20 cellular contexts compared by ENCODE assay signal in the genomic region with DNA sequence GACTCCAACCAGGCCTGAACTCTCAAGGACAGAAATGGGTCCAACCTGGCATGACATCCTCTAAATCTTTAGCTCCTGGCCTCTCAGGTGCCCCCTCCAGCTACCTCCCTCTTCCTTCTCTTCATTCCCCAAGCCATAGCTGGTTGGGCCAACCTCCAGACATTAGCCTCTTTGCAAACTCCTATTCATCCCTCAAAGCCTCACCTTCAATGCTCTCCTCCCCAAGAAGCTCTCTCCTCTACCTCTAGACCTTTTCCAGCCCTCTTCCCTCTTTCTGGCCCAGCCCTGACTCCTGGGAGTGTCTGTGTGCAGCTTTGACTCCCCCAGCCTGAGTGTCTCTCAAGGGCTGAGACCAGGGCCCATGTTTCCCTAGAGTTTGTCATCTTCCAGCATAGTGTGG. TPM values are rescaled to one million over a fixed set of nuclear protein-coding genes. Genes with fewer than 3 reads are reported as not detected.
DNase-seq lines count a peak whose midpoint lies in the region; ATAC-seq and TF ChIP-seq lines count a peak whose summit lies in the region.
"Had no signal": no experiment of that assay in that cellular context is flagged by ENCODE, and none has a peak within 500 bp of the region (broad histone marks: within the 10 kb centered on the region; RNA-seq: fewer than 3 reads in every experiment).

No MANE protein-coding gene starts in this region.

- no peaks in the 10 kb centered on the region for H3K9me3 Mint-ChIP-seq in endothelial cell (ENCODE audit: unreplicated experiment)
- H3K9me3 Mint-ChIP-seq in stimulated activated effector memory CD8-positive, alpha-beta T cell treated with anti-CD3 and anti-CD28 coated beads, Interleukin-12 subunit alpha, Interleukin-12 subunit beta, amount 100 ng/mL, for 72 hours: no peaks in the 10 kb centered on the region
- H3K9me3 Mint-ChIP-seq in activated CD8-positive, alpha-beta T cell treated with anti-CD3 and anti-CD28 coated beads for 36 hours: no peaks in the 10 kb centered on the region
- H3K9me3 Mint-ChIP-seq: CD4-positive, alpha-beta T cell had no signal

- no peak for DNase-seq in MM.1S
- no peak for DNase-seq in endothelial cell (ENCODE audit: low spot score)
- DNase-seq in stimulated activated effector memory CD8-positive, alpha-beta T cell treated with anti-CD3 and anti-CD28 coated beads, Interleukin-12 subunit alpha, Interleukin-12 subunit beta, amount 100 ng/mL, for 72 hours (ENCODE audit: low spot score in 2 of 2): no peak
- DNase-seq in LoVo (ENCODE audit: low spot score): no peak
- DNase-seq in activated CD8-positive, alpha-beta T cell treated with anti-CD3 and anti-CD28 coated beads for 36 hours: no peak
- DNase-seq in ureter (ENCODE audit: low spot score): no peak
- DNase-seq: CD4-positive, alpha-beta T cell; DMS53; HCEC 1CT; MV-4-11; NCI-H1436 treated with DMSO at 0.1 percent for 48 hours; NCI-H187 treated with DMSO at 0.1 percent for 48 hours; NCI-H2107; NCI-H748 treated with DMSO at 0.1 percent for 48 hours; Right ventricle myocardium superior; SW 1271 had no signal

- H3K27ac Mint-ChIP-seq in endothelial cell (ENCODE audit: unreplicated experiment): no peak overlapping the region
- peak overlapping the region; percentile 6 for H3K27ac Mint-ChIP-seq in stimulated activated effector memory CD8-positive, alpha-beta T cell treated with anti-CD3 and anti-CD28 coated beads, Interleukin-12 subunit alpha, Interleukin-12 subunit beta, amount 100 ng/mL, for 72 hours
- H3K27ac Mint-ChIP-seq in activated CD8-positive, alpha-beta T cell treated with anti-CD3 and anti-CD28 coated beads for 36 hours: no peak overlapping the region
- H3K27ac Mint-ChIP-seq: CD4-positive, alpha-beta T cell had no signal

- peaks cover 10% of the 10 kb centered on the region for H3K4me1 Mint-ChIP-seq in endothelial cell (ENCODE audit: unreplicated experiment)
- H3K4me1 Mint-ChIP-seq in stimulated activated effector memory CD8-positive, alpha-beta T cell treated with anti-CD3 and anti-CD28 coated beads, Interleukin-12 subunit alpha, Interleukin-12 subunit beta, amount 100 ng/mL, for 72 hours: peaks cover 16% of the 10 kb centered on the region
- H3K4me1 Mint-ChIP-seq in activated CD8-positive, alpha-beta T cell treated with anti-CD3 and anti-CD28 coated beads for 36 hours (ENCODE audit: low read depth): peaks cover 3% of the 10 kb centered on the region

- no peaks in the 10 kb centered on the region for H3K79me2 ChIP-seq in DOHH2 (ENCODE audit: control insufficient read depth, low read length)
- peaks cover 7% of the 10 kb centered on the region; the same call in 1 of the 2 replicates for H3K79me2 ChIP-seq in MM.1S (ENCODE audit: low read length)

- H3K27me3 Mint-ChIP-seq in endothelial cell (ENCODE audit: unreplicated experiment): peaks cover 5% of the 10 kb centered on the region
- H3K27me3 Mint-ChIP-seq in activated CD8-positive, alpha-beta T cell treated with anti-CD3 and anti-CD28 coated beads for 36 hours: peaks cover 13% of the 10 kb centered on the region

- H3K27ac ChIP-seq in DOHH2 (ENCODE audit: low read depth, low read length) (no peak overlapping the region), MM.1S (ENCODE audit: low read length) (peak overlapping the region; percentile 96)
- H3K27ac ChIP-seq: BLaER1, SJSA1 had no signal

- H3K4me1 ChIP-seq in DOHH2 (ENCODE audit: control insufficient read depth, low read length) (peaks cover 23% of the 10 kb centered on the region), MM.1S (ENCODE audit: low read length) (peaks cover 77% of the 10 kb centered on the region)

- peak overlapping the region; percentile 60 for H3K4me2 ChIP-seq in DOHH2 (ENCODE audit: low read length)
- H3K4me2 ChIP-seq in MM.1S (ENCODE audit: low read depth, low read length): peak overlapping the region; percentile 58; the same call in 1 of the 2 replicates
- H3K4me2 ChIP-seq: BLaER1 had no signal

- H3K4me3 Mint-ChIP-seq in endothelial cell (ENCODE audit: unreplicated experiment): peak overlapping the region; percentile 79
- no peak overlapping the region for H3K4me3 Mint-ChIP-seq in stimulated activated effector memory CD8-positive, alpha-beta T cell treated with anti-CD3 and anti-CD28 coated beads, Interleukin-12 subunit alpha, Interleukin-12 subunit beta, amount 100 ng/mL, for 72 hours
- H3K4me3 Mint-ChIP-seq in activated CD8-positive, alpha-beta T cell treated with anti-CD3 and anti-CD28 coated beads for 36 hours: no peak overlapping the region
- H3K4me3 Mint-ChIP-seq: CD4-positive, alpha-beta T cell had no signal

- CTCF ChIA-PET in activated CD8-positive, alpha-beta T cell treated with anti-CD3 and anti-CD28 coated beads for 36 hours (lab: Charles Lee): no interaction called here

- peak overlapping the region; percentile 50 for H3K9ac ChIP-seq in MM.1S (ENCODE audit: low read length)
- H3K9ac ChIP-seq: BLaER1 had no signal

- H3K27me3 ChIP-seq in DOHH2 (ENCODE audit: control insufficient read depth, low read length): peaks cover 18% of the 10 kb centered on the region
- no peaks in the 10 kb centered on the region for H3K27me3 ChIP-seq in MM.1S (replicated peaks; ENCODE audit: insufficient read depth, low read length)
- H3K27me3 ChIP-seq: BLaER1, SJSA1 had no signal

- H3K9me2 ChIP-seq in DOHH2 (replicated peaks; ENCODE audit: control insufficient read depth, low read length) (no peaks in the 10 kb centered on the region), MM.1S (replicated peaks; ENCODE audit: insufficient read depth, low read length) (no peaks in the 10 kb centered on the region)

- H3K4me3 ChIP-seq in DOHH2 (ENCODE audit: low read length): no peak overlapping the region
- no peak overlapping the region for H3K4me3 ChIP-seq in MM.1S (ENCODE audit: low read length)
- H3K4me3 ChIP-seq: BLaER1, GM12878, SJSA1 had no signal

- H2AFZ ChIP-seq in MM.1S (ENCODE audit: low read length): 0 out of 2 replicates have a peak overlapping the region, but pooled peaks have one; percentile 18

- ATAC-seq in stimulated activated effector memory CD8-positive, alpha-beta T cell treated with anti-CD3 and anti-CD28 coated beads, Interleukin-12 subunit alpha, Interleukin-12 subunit beta, amount 100 ng/mL, for 72 hours: no peak
- ATAC-seq in activated CD8-positive, alpha-beta T cell treated with anti-CD3 and anti-CD28 coated beads for 36 hours: no peak

- H3K9me3 ChIP-seq in DOHH2 (ENCODE audit: control insufficient read depth, insufficient read depth, low read length): no peaks in the 10 kb centered on the region
- no peaks in the 10 kb centered on the region for H3K9me3 ChIP-seq in MM.1S (replicated peaks; ENCODE audit: insufficient read depth, low read length)
- H3K9me3 ChIP-seq: BLaER1, SJSA1 had no signal

- intact Hi-C loops in activated CD8-positive, alpha-beta T cell treated with anti-CD3 and anti-CD28 coated beads for 36 hours (cut with micrococcal nuclease): no loop called here

- H3K36me3 ChIP-seq in DOHH2 (ENCODE audit: control insufficient read depth, low read length) (no peaks in the 10 kb centered on the region), MM.1S (replicated peaks; ENCODE audit: insufficient read depth, low read length) (no peaks in the 10 kb centered on the region)
- H3K36me3 ChIP-seq: BLaER1, SJSA1 had no signal

- peaks cover 8% of the 10 kb centered on the region for H3K36me3 Mint-ChIP-seq in endothelial cell (ENCODE audit: low read depth, unreplicated experiment)
- peaks cover 6% of the 10 kb centered on the region for H3K36me3 Mint-ChIP-seq in stimulated activated effector memory CD8-positive, alpha-beta T cell treated with anti-CD3 and anti-CD28 coated beads, Interleukin-12 subunit alpha, Interleukin-12 subunit beta, amount 100 ng/mL, for 72 hours
- no peaks in the 10 kb centered on the region for H3K36me3 Mint-ChIP-seq in activated CD8-positive, alpha-beta T cell treated with anti-CD3 and anti-CD28 coated beads for 36 hours (ENCODE audit: low read depth)

- no peaks in the 10 kb centered on the region for H3F3A ChIP-seq in DOHH2 (ENCODE audit: control insufficient read depth, insufficient read depth)
- peaks cover 50% of the 10 kb centered on the region for H3F3A ChIP-seq in MM.1S (ENCODE audit: insufficient read depth, low read length)

- TF ChIP-seq CTCF in DOHH2 (IDR thresholded peaks at IDR 0.05; ENCODE audit: low read depth, low read length, poor library complexity, severe bottlenecking) (no peak), MM.1S (IDR thresholded peaks at IDR 0.05; ENCODE audit: low read length) (no peak), endothelial cell (IDR thresholded peaks at IDR 0.05; ENCODE audit: unreplicated experiment) (no peak)
- no peak for TF ChIP-seq CTCF in activated CD8-positive, alpha-beta T cell treated with anti-CD3 and anti-CD28 coated beads for 36 hours (IDR thresholded peaks at IDR 0.05)

- no peaks in the 10 kb centered on the region for H4K20me1 ChIP-seq in DOHH2 (ENCODE audit: control insufficient read depth, insufficient read depth, low read depth, low read length)
- no peaks in the 10 kb centered on the region for H4K20me1 ChIP-seq in MM.1S (ENCODE audit: insufficient read depth, low read length)
- H4K20me1 ChIP-seq: BLaER1 had no signal

- POLR2A ChIA-PET in activated CD8-positive, alpha-beta T cell treated with anti-CD3 and anti-CD28 coated beads for 36 hours (lab: Charles Lee): no interaction called here

RNA-seq across cellular contexts. Expression of a gene that starts 5.3 kb away (rescaled TPM):
- total RNA-seq in endothelial cell (ENCODE audit: unreplicated experiment): 222 TPM
- under 1 TPM; 0.36 to 0.51 TPM for total RNA-seq in activated CD8-positive, alpha-beta T cell treated with anti-CD3 and anti-CD28 coated beads for 36 hours
- total RNA-seq in ureter: 23.2 TPM

RNA-seq across cellular contexts. Expression of a gene that starts 26.8 kb away (rescaled TPM):
- total RNA-seq in endothelial cell (ENCODE audit: unreplicated experiment) (33.7 TPM), ureter (34.4 TPM)
- 10 to 100 TPM; 61.0 to 61.6 TPM for total RNA-seq in activated CD8-positive, alpha-beta T cell treated with anti-CD3 and anti-CD28 coated beads for 36 hours

RNA-seq across cellular contexts. Expression of a gene that starts 27.1 kb away (rescaled TPM):
- total RNA-seq in endothelial cell (ENCODE audit: unreplicated experiment): 213 TPM
- total RNA-seq in activated CD8-positive, alpha-beta T cell treated with anti-CD3 and anti-CD28 coated beads for 36 hours: 100 to 1,000 TPM; 179 to 183 TPM
- 149 TPM for total RNA-seq in ureter

RNA-seq across cellular contexts. Expression of a gene that starts 50.4 kb away (rescaled TPM):
- total RNA-seq in endothelial cell (ENCODE audit: unreplicated experiment): 15.7 TPM
- under 1 TPM; 0.18 to 0.36 TPM for total RNA-seq in activated CD8-positive, alpha-beta T cell treated with anti-CD3 and anti-CD28 coated beads for 36 hours
- total RNA-seq in ureter: 0.55 TPM
- total RNA-seq: CD4-positive, alpha-beta T cell; GM12878; SJSA1 had no signal

Comparison
In these comparisons a context has a peak if more than half of its experiments do, and no peak if none do; other contexts are left out.
1. RNA of a gene that starts 5.3 kb away (total RNA-seq): 222 TPM in endothelial cell (single experiment) and 23.2 TPM in ureter (single experiment); 0.36 to 0.51 TPM in activated CD8-positive, alpha-beta T cell treated with anti-CD3 and anti-CD28 coated beads for 36 hours; every median in the first group is over 10 times any median in the second.